Comparison of ENCODE assay signal across 15 cellular contexts in the genomic region with DNA sequence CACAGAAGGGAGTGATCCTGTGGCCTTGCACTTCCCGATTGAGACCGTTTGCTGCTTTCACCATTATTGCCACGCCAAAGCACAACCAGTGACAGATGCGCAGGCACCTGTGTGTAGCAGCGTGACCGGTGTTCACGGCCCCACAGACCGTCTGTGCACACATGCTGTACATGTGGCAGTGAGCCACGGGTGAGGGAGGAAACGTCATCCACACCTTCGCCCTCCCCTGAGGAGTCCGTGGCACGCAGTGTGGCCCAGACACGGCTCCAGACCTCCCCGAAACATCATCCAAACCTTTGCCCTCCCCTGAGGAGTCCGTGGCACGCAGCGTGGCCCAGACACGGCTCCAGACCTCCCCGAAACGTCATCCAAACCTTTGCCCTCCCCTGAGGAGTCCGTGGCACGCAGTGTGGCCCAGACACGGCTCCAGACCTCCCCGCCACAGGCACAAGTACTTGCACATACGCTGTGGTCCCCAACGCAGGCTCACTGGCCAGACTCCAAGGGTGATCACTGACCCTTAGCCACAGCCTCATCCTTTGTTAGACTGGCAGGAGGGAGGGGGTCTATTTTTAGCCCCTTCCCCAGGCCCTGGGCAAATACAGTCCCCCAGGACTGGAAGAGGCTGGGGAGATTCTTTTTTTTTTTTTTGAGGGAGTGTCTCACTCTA. TPM values are rescaled to one million over a fixed set of nuclear protein-coding genes. Genes with fewer than 3 reads are reported as not detected.
A peak's percentile ranks its signal among the peaks of the same experiment; 100 is the strongest.
DNase-seq lines count a peak whose midpoint lies in the region; FAIRE-seq and TF ChIP-seq lines count a peak whose summit lies in the region.
"Had no signal": no experiment of that assay in that cellular context is flagged by ENCODE, and none has a peak within 500 bp of the region (broad histone marks: within the 10 kb centered on the region; RNA-seq: fewer than 3 reads in every experiment).

No MANE protein-coding gene starts in this region.

- no peak overlapping the region for H3K4me3 Mint-ChIP-seq in neural progenitor cell
- no peak overlapping the region for H3K4me3 Mint-ChIP-seq in activated CD4-positive, alpha-beta T cell treated with anti-CD3 and anti-CD28 coated beads, Interleukin-2, amount 10 ng/mL, durations not matched to agents 7 days and 5 days
- H3K4me3 Mint-ChIP-seq: CD4-positive, CD25-positive, alpha-beta regulatory T cell; HFFc6 had no signal

- H3K9ac ChIP-seq in BLaER1 (no peak overlapping the region), H1 (replicated peaks in 1 of 4; ENCODE audit: extremely low read depth in 1 of 4, low read depth in 3 of 4, low read length in 3 of 4) (no peak overlapping the region), neural progenitor cell (no peak overlapping the region)
- H3K9ac ChIP-seq: BLaER1 treated with 17β-estradiol and CSF1 and Interleukin-3, amounts not matched to agents 10 nM and 100 nM had no signal

- H3K27me3 Mint-ChIP-seq in neural progenitor cell (ENCODE audit: insufficient read depth, low read depth) = peaks cover 9% of the 10 kb centered on the region
- no peaks in the 10 kb centered on the region for H3K27me3 Mint-ChIP-seq in activated CD4-positive, alpha-beta T cell treated with anti-CD3 and anti-CD28 coated beads, Interleukin-2, amount 10 ng/mL, durations not matched to agents 7 days and 5 days
- H3K27me3 Mint-ChIP-seq: CD4-positive, CD25-positive, alpha-beta regulatory T cell had no signal

- H3K79me2 ChIP-seq in H1 (ENCODE audit: control insufficient read depth in 1 of 2, insufficient read depth in 2 of 2, low read length in 2 of 2) = no peaks in the 10 kb centered on the region
- no peaks in the 10 kb centered on the region for H3K79me2 ChIP-seq in neural progenitor cell (ENCODE audit: low read depth)

- TF ChIP-seq EP300 in H1 (IDR thresholded peaks at IDR 0.05; ENCODE audit: borderline replicate concordance in 1 of 2, low read depth in 2 of 2, low read length in 2 of 2) = no peak

- POLR2A ChIA-PET in H1 (lab: Charles Lee; ENCODE audit: partially characterized antibody) = interaction anchor here (0.6 to 1.3 kb wide), 2 partner anchors 50 to 231 kb away, joined by 3 read pairs; no protein-coding TSS in a partner anchor
- POLR2A ChIA-PET in activated CD4-positive, alpha-beta T cell treated with anti-CD3 and anti-CD28 coated beads, Interleukin-2, amount 10 ng/mL, durations not matched to agents 7 days and 5 days (lab: Charles Lee) = no interaction called here

- no peak overlapping the region for H3K18ac ChIP-seq in H1 (ENCODE audit: extremely low read depth, low read length)

- TF ChIP-seq CTCF in H1 (IDR thresholded peaks at IDR 0.05; ENCODE audit: control extremely low read depth in 1 of 3, insufficient read depth in 1 of 3, low read depth in 1 of 3, low read length in 3 of 3) (no peak), neural progenitor cell (IDR thresholded peaks at IDR 0.05) (no peak)

- no peaks in the 10 kb centered on the region for H3K36me3 Mint-ChIP-seq in neural progenitor cell
- H3K36me3 Mint-ChIP-seq in activated CD4-positive, alpha-beta T cell treated with anti-CD3 and anti-CD28 coated beads, Interleukin-2, amount 10 ng/mL, durations not matched to agents 7 days and 5 days (ENCODE audit: low read depth) = no peaks in the 10 kb centered on the region
- H3K36me3 Mint-ChIP-seq: CD4-positive, CD25-positive, alpha-beta regulatory T cell had no signal

- peaks cover 7% of the 10 kb centered on the region for H3K9me3 ChIP-seq in BLaER1
- H3K9me3 ChIP-seq in H1 (ENCODE audit: insufficient read depth in 2 of 2, low read depth in 1 of 2, low read length in 1 of 2) = no peaks in the 10 kb centered on the region
- no peaks in the 10 kb centered on the region for H3K9me3 ChIP-seq in neural progenitor cell (ENCODE audit: low read depth)

- H4K8ac ChIP-seq in H1 (ENCODE audit: extremely low read depth, insufficient read depth, low read length) = no peak overlapping the region

- no peak overlapping the region for H3K56ac ChIP-seq in H1 (replicated peaks; ENCODE audit: insufficient read length, low read depth, low read length)

- no peak overlapping the region for H3K27ac ChIP-seq in BLaER1
- H3K27ac ChIP-seq in H1 (ENCODE audit: low read depth, low read length) = no peak overlapping the region
- no peak overlapping the region for H3K27ac ChIP-seq in neural progenitor cell
- H3K27ac ChIP-seq: BLaER1 treated with 17β-estradiol and CSF1 and Interleukin-3, amounts not matched to agents 10 nM and 100 nM had no signal

- H4K20me1 ChIP-seq in BLaER1 (no peaks in the 10 kb centered on the region), H1 (replicated peaks in 1 of 2; ENCODE audit: control insufficient read depth in 1 of 2, insufficient read depth in 2 of 2, low read length in 2 of 2) (peaks cover 0 to 4% of the 10 kb centered on the region in 2 experiments), neural progenitor cell (ENCODE audit: low read depth) (no peaks in the 10 kb centered on the region)
- H4K20me1 ChIP-seq: BLaER1 treated with 17β-estradiol and CSF1 and Interleukin-3, amounts not matched to agents 10 nM and 100 nM had no signal

- H3K4me1 Mint-ChIP-seq in neural progenitor cell = peaks cover 6% of the 10 kb centered on the region
- H3K4me1 Mint-ChIP-seq in activated CD4-positive, alpha-beta T cell treated with anti-CD3 and anti-CD28 coated beads, Interleukin-2, amount 10 ng/mL, durations not matched to agents 7 days and 5 days = no peaks in the 10 kb centered on the region
- H3K4me1 Mint-ChIP-seq: CD4-positive, CD25-positive, alpha-beta regulatory T cell had no signal

- H2BK20ac ChIP-seq in H1 (ENCODE audit: low read length) = no peak overlapping the region

- H3K4me3 ChIP-seq in BLaER1 (no peak overlapping the region), H1 (ENCODE audit: extremely low read depth in 1 of 4, insufficient read depth in 2 of 4, low read depth in 3 of 4, low read length in 4 of 4) (no peak overlapping the region), neural progenitor cell (no peak overlapping the region)
- H3K4me3 ChIP-seq: BLaER1 treated with 17β-estradiol and CSF1 and Interleukin-3, amounts not matched to agents 10 nM and 100 nM had no signal

- no peak for TF ChIP-seq RAD21 in H1 (IDR thresholded peaks at IDR 0.05 in 1 of 2, conservative IDR thresholded peaks at IDR 0.05 in 1 of 2; ENCODE audit: low read depth in 2 of 2, low read length in 2 of 2)

- CTCF ChIA-PET in H1 (lab: Charles Lee; ENCODE audit: partially characterized antibody) = interaction anchor here (1.2 kb wide), 1 partner anchor 11 kb away, joined by 6 read pairs; no protein-coding TSS in a partner anchor
- CTCF ChIA-PET in activated CD4-positive, alpha-beta T cell treated with anti-CD3 and anti-CD28 coated beads, Interleukin-2, amount 10 ng/mL, durations not matched to agents 7 days and 5 days (lab: Charles Lee) = no interaction called here

- no peak overlapping the region for H2BK15ac ChIP-seq in H1 (ENCODE audit: low read length)

- no peak for FAIRE-seq in H1 (lab: Jason Lieb, UNC)
- FAIRE-seq: GM19239 had no signal

- 0 out of 2 replicates have a peak overlapping the region, but pooled peaks have one; percentile 3 for H2BK12ac ChIP-seq in H1 (ENCODE audit: low read depth, low read length)

- H2BK120ac ChIP-seq in H1 (replicated peaks; ENCODE audit: low read depth, low read length) = no peak overlapping the region

- 91% methylated on average over 22 of the region's 27 CpGs; no CpG with 5 or more reads in 1 of the 2 experiments for WGBS in H1 (ENCODE audit: extremely low coverage in 1 of 2, insufficient coverage in 1 of 2, insufficient read length in 1 of 2, insufficient replicate concordance in 2 of 2, low coverage in 1 of 2, low lambda C conversion rate in 2 of 2, missing lambda C conversion rate in 1 of 2), 2 experiments

- no peak overlapping the region for H2BK5ac ChIP-seq in H1 (ENCODE audit: low read depth, low read length)

- no peak for DNase-seq in H1 (ENCODE audit: low read depth in 1 of 2, low spot score in 2 of 2)
- no peak for DNase-seq in neural progenitor cell (ENCODE audit: low spot score)
- no peak for DNase-seq in NOMO-1 treated with DMSO at 0.1 percent for 48 hours (lab: John Stamatoyannopoulos, UW; ENCODE audit: unreplicated experiment)
- no peak for DNase-seq in activated CD4-positive, alpha-beta T cell treated with anti-CD3 and anti-CD28 coated beads, Interleukin-2, amount 10 ng/mL, durations not matched to agents 7 days and 5 days
- DNase-seq: 8988T; AML-193; CD4-positive, CD25-positive, alpha-beta regulatory T cell; DMS53; GF-D8; GOT3; HCEC 1CT; HFFc6 had no signal

- no peak overlapping the region for H4K5ac ChIP-seq in H1 (ENCODE audit: insufficient read length, low read depth, low read length)

- peak overlapping the region; percentile 49 for H3K4me2 ChIP-seq in BLaER1
- H3K4me2 ChIP-seq in H1 (ENCODE audit: insufficient read depth in 1 of 2, low read depth in 2 of 2, low read length in 2 of 2) = no peak overlapping the region
- H3K4me2 ChIP-seq in neural progenitor cell = no peak overlapping the region

- H3K79me1 ChIP-seq in H1 (ENCODE audit: low read depth, low read length) = no peaks in the 10 kb centered on the region

- no peak overlapping the region for H3K4ac ChIP-seq in H1 (replicated peaks; ENCODE audit: insufficient read length, low read depth, low read length)

- H3K36me3 ChIP-seq in BLaER1 = no peaks in the 10 kb centered on the region
- no peaks in the 10 kb centered on the region for H3K36me3 ChIP-seq in H1 (ENCODE audit: control insufficient read depth in 2 of 4, insufficient read depth in 4 of 4, low read length in 3 of 4)
- no peaks in the 10 kb centered on the region for H3K36me3 ChIP-seq in neural progenitor cell
- H3K36me3 ChIP-seq: BLaER1 treated with 17β-estradiol and CSF1 and Interleukin-3, amounts not matched to agents 10 nM and 100 nM had no signal

- H3K27ac Mint-ChIP-seq in neural progenitor cell = peak overlapping the region; percentile 34
- no peak overlapping the region for H3K27ac Mint-ChIP-seq in activated CD4-positive, alpha-beta T cell treated with anti-CD3 and anti-CD28 coated beads, Interleukin-2, amount 10 ng/mL, durations not matched to agents 7 days and 5 days
- H3K27ac Mint-ChIP-seq: CD4-positive, CD25-positive, alpha-beta regulatory T cell; HFFc6 had no signal

- H3K4me1 ChIP-seq in BLaER1 = peaks cover 17% of the 10 kb centered on the region
- H3K4me1 ChIP-seq in H1 (replicated peaks in 1 of 4; ENCODE audit: control insufficient read depth in 3 of 4, insufficient read depth in 4 of 4, low read length in 3 of 4) = no peaks in the 10 kb centered on the region
- peaks cover 6% of the 10 kb centered on the region for H3K4me1 ChIP-seq in neural progenitor cell

- H3K27me3 ChIP-seq in BLaER1 (no peaks in the 10 kb centered on the region), H1 (replicated peaks in 1 of 4; ENCODE audit: control insufficient read depth in 3 of 4, extremely low read depth in 1 of 4, insufficient read depth in 3 of 4, low read length in 3 of 4) (no peaks in the 10 kb centered on the region; a peak in 3 of 7 replicates), neural progenitor cell (no peaks in the 10 kb centered on the region)
- H3K27me3 ChIP-seq: BLaER1 treated with 17β-estradiol and CSF1 and Interleukin-3, amounts not matched to agents 10 nM and 100 nM had no signal

- no peak overlapping the region for H3K23ac ChIP-seq in H1 (ENCODE audit: insufficient read length)

- H3K14ac ChIP-seq in H1 (ENCODE audit: insufficient read length) = no peak overlapping the region

- H2AFZ ChIP-seq in H1 (ENCODE audit: low read length) = no peak overlapping the region
- no peak overlapping the region for H2AFZ ChIP-seq in neural progenitor cell (replicated peaks)

- peaks cover 6% of the 10 kb centered on the region for H3K9me3 Mint-ChIP-seq in neural progenitor cell
- H3K9me3 Mint-ChIP-seq in activated CD4-positive, alpha-beta T cell treated with anti-CD3 and anti-CD28 coated beads, Interleukin-2, amount 10 ng/mL, durations not matched to agents 7 days and 5 days = peaks cover 3% of the 10 kb centered on the region

- no peak overlapping the region for H4K91ac ChIP-seq in H1 (replicated peaks; ENCODE audit: insufficient read length, low read length)

- peaks cover 7% of the 10 kb centered on the region for H3F3A ChIP-seq in neural progenitor cell (ENCODE audit: low read depth)

- H2AK5ac ChIP-seq in H1 (ENCODE audit: low read depth, low read length) = 0 out of 2 replicates have a peak overlapping the region, but pooled peaks have one; percentile 39

- H3K23me2 ChIP-seq in H1 (ENCODE audit: low read depth, low read length) = peaks cover 25% of the 10 kb centered on the region; the same call in 1 of the 2 replicates

- no peak for TF ChIP-seq POLR2A in H1 (IDR thresholded peaks at IDR 0.05; ENCODE audit: control extremely low read depth in 1 of 2, low read depth in 2 of 2, low read length in 2 of 2)

RNA-seq across cellular contexts. Expression of gene SHC2, which starts 7.9 kb away (rescaled TPM):
- total RNA-seq in H1 (2021; fragmentation: NEBNext Ultra II Directional; extraction: Animal tissue kit (Norgen Biotek cat#: 25700)) = 3.5 and 4.4 TPM in 2 replicates
- 7.3 and 11.3 TPM in 2 replicates for polyA plus RNA-seq in H1 (2011; rRNA removed)
- 8.0 TPM for polyA plus RNA-seq in H1 (2011; cell fraction: cytosol; rRNA removed)
- 43.5 TPM for polyA plus RNA-seq in H1 (2011; cell fraction: nucleus; rRNA removed)
- polyA plus RNA-seq in H1 (2012, experiment 1 of 2) = 4.7 to 7.8 TPM (median 6.4 TPM) in 4 replicates
- 3.1 TPM for polyA plus RNA-seq in H1 (2012, experiment 2 of 2)
- 2.3 TPM for polyA plus RNA-seq in H1 (2013, experiment 1 of 2)
- polyA plus RNA-seq in H1 (2013, experiment 2 of 2) = 2.4 TPM
- 2.3 and 3.7 TPM in 2 replicates for polyA minus RNA-seq in H1 (2011; rRNA and poly(A)+ RNA removed)
- polyA minus RNA-seq in H1 (2011; cell fraction: cytosol; rRNA and poly(A)+ RNA removed) = 10.8 TPM
- polyA minus RNA-seq in H1 (2011; cell fraction: nucleus; rRNA and poly(A)+ RNA removed) = 5.7 TPM
- total RNA-seq in neural progenitor cell (ENCODE audit: low replicate concordance) = 3.2 and 15.9 TPM in 2 replicates
- total RNA-seq in activated CD4-positive, alpha-beta T cell treated with anti-CD3 and anti-CD28 coated beads, Interleukin-2, amount 10 ng/mL, durations not matched to agents 7 days and 5 days = not detected
- total RNA-seq: CD4-positive, CD25-positive, alpha-beta regulatory T cell; HFFc6 had no signal
- polyA plus RNA-seq: CD4-positive, CD25-positive, alpha-beta regulatory T cell had no signal

RNA-seq across cellular contexts. Expression of gene MADCAM1, which starts 27.6 kb away (rescaled TPM):
- 3.0 and 3.1 TPM in 2 replicates for total RNA-seq in H1 (2021; fragmentation: NEBNext Ultra II Directional; extraction: Animal tissue kit (Norgen Biotek cat#: 25700))
- polyA plus RNA-seq in H1 (2011; rRNA removed) = 2.3 and 5.3 TPM in 2 replicates
- polyA plus RNA-seq in H1 (2011; cell fraction: cytosol; rRNA removed) = 2.9 TPM
- 6.2 TPM for polyA plus RNA-seq in H1 (2011; cell fraction: nucleus; rRNA removed)
- polyA plus RNA-seq in H1 (2012, experiment 1 of 2) = 1.3 to 3.4 TPM (median 2.3 TPM) in 4 replicates
- 1.0 TPM for polyA plus RNA-seq in H1 (2012, experiment 2 of 2)
- 2.6 TPM for polyA plus RNA-seq in H1 (2013, experiment 1 of 2)
- polyA plus RNA-seq in H1 (2013, experiment 2 of 2) = 2.6 TPM
- polyA minus RNA-seq in H1 (2011; rRNA and poly(A)+ RNA removed) = 0.44 and 0.57 TPM in 2 replicates
- polyA minus RNA-seq in H1 (2011; cell fraction: cytosol; rRNA and poly(A)+ RNA removed) = 3.5 TPM
- 1.9 TPM for polyA minus RNA-seq in H1 (2011; cell fraction: nucleus; rRNA and poly(A)+ RNA removed)
- total RNA-seq in neural progenitor cell (ENCODE audit: low replicate concordance) = 0.09 TPM in 1 of 2 replicates, not detected in the other
- total RNA-seq in activated CD4-positive, alpha-beta T cell treated with anti-CD3 and anti-CD28 coated beads, Interleukin-2, amount 10 ng/mL, durations not matched to agents 7 days and 5 days = under 1 TPM in 1 of 2 experiments, not detected in 1; 0.15 TPM

RNA-seq across cellular contexts. Expression of gene TPGS1, which starts 38.6 kb away (rescaled TPM):
- total RNA-seq in H1 (2021; fragmentation: NEBNext Ultra II Directional; extraction: Animal tissue kit (Norgen Biotek cat#: 25700)) = 9.1 and 10.2 TPM in 2 replicates
- polyA plus RNA-seq in H1 (2011; rRNA removed) = 10.6 and 11.8 TPM in 2 replicates
- 12.2 TPM for polyA plus RNA-seq in H1 (2011; cell fraction: cytosol; rRNA removed)
- 8.0 TPM for polyA plus RNA-seq in H1 (2011; cell fraction: nucleus; rRNA removed)
- 3.4 to 7.4 TPM (median 7.1 TPM) in 4 replicates for polyA plus RNA-seq in H1 (2012, experiment 1 of 2)
- 2.8 TPM for polyA plus RNA-seq in H1 (2012, experiment 2 of 2)
- 4.2 TPM for polyA plus RNA-seq in H1 (2013, experiment 1 of 2)
- polyA plus RNA-seq in H1 (2013, experiment 2 of 2) = 4.2 TPM
- polyA minus RNA-seq in H1 (2011; rRNA and poly(A)+ RNA removed) = 0.59 and 0.60 TPM in 2 replicates
- polyA minus RNA-seq in H1 (2011; cell fraction: cytosol; rRNA and poly(A)+ RNA removed) = 3.4 TPM
- polyA minus RNA-seq in H1 (2011; cell fraction: nucleus; rRNA and poly(A)+ RNA removed) = 6.8 TPM
- 9.4 and 31.1 TPM in 2 replicates for total RNA-seq in neural progenitor cell (ENCODE audit: low replicate concordance)
- total RNA-seq in activated CD4-positive, alpha-beta T cell treated with anti-CD3 and anti-CD28 coated beads, Interleukin-2, amount 10 ng/mL, durations not matched to agents 7 days and 5 days = 10 to 100 TPM; 21.6 to 27.1 TPM

RNA-seq across cellular contexts. Expression of gene C2CD4C, which starts 59.8 kb away (rescaled TPM):
- total RNA-seq in H1 (2021; fragmentation: NEBNext Ultra II Directional; extraction: Animal tissue kit (Norgen Biotek cat#: 25700)) = 6.3 and 6.6 TPM in 2 replicates
- 3.8 and 7.8 TPM in 2 replicates for polyA plus RNA-seq in H1 (2011; rRNA removed)
- polyA plus RNA-seq in H1 (2011; cell fraction: cytosol; rRNA removed) = 6.2 TPM
- 39.7 TPM for polyA plus RNA-seq in H1 (2011; cell fraction: nucleus; rRNA removed)
- polyA plus RNA-seq in H1 (2012, experiment 1 of 2) = 3.6 to 6.7 TPM (median 4.9 TPM) in 4 replicates
- 3.4 TPM for polyA plus RNA-seq in H1 (2012, experiment 2 of 2)
- polyA plus RNA-seq in H1 (2013, experiment 1 of 2) = 3.4 TPM
- polyA plus RNA-seq in H1 (2013, experiment 2 of 2) = 3.2 TPM
- 0.59 and 0.82 TPM in 2 replicates for polyA minus RNA-seq in H1 (2011; rRNA and poly(A)+ RNA removed)
- 3.0 TPM for polyA minus RNA-seq in H1 (2011; cell fraction: cytosol; rRNA and poly(A)+ RNA removed)
- 5.6 TPM for polyA minus RNA-seq in H1 (2011; cell fraction: nucleus; rRNA and poly(A)+ RNA removed)
- 2.3 and 18.6 TPM in 2 replicates for total RNA-seq in neural progenitor cell (ENCODE audit: low replicate concordance)
- not detected for total RNA-seq in activated CD4-positive, alpha-beta T cell treated with anti-CD3 and anti-CD28 coated beads, Interleukin-2, amount 10 ng/mL, durations not matched to agents 7 days and 5 days
- total RNA-seq: CD4-positive, CD25-positive, alpha-beta regulatory T cell; HFFc6 had no signal
- polyA plus RNA-seq: CD4-positive, CD25-positive, alpha-beta regulatory T cell had no signal
